In the genomic region with DNA sequence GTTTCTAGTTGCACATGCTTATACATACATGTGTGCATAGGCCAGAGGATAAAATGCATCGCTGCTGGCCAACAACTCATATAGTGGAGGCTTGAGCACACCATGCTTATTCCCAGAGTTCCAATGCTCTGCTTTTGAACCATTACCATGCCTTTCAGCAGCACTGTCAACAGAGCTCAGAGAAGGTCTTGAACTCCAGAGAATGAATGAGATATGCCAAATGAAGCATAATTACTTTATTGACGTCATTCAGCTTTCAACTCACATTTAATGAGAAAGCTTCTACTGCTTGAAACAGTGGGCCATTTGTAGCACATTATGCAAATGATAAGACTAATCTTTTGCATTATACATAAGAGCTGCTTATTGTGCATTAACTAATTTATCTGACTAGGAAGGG, we compare ENCODE assay signal across 16 cellular contexts.
DNase-seq lines count a peak whose midpoint lies in the region; ATAC-seq and TF ChIP-seq lines count a peak whose summit lies in the region.
"Had no signal": no experiment of that assay in that cellular context is flagged by ENCODE, and none has a peak within 500 bp of the region (broad histone marks: within the 10 kb centered on the region; RNA-seq: fewer than 3 reads in every experiment).

No MANE protein-coding gene starts in this region.

- no peak for ATAC-seq in activated naive CD4-positive, alpha-beta T cell treated with anti-CD3 and anti-CD28 coated beads, Interleukin-2, amount 50 U/mL, for 72 hours
- no peak for ATAC-seq in WTC11

- no peaks in the 10 kb centered on the region for H3K9me3 ChIP-seq in neural progenitor cell (ENCODE audit: low read depth)
- H3K9me3 ChIP-seq: BLaER1, SJSA1 had no signal

- H3K4me1 Mint-ChIP-seq in neural progenitor cell (peaks cover 66% of the 10 kb centered on the region), WTC11 (peaks cover 25% of the 10 kb centered on the region)

- no peaks in the 10 kb centered on the region for H3K79me2 ChIP-seq in neural progenitor cell (ENCODE audit: low read depth)

- H3K36me3 Mint-ChIP-seq in neural progenitor cell: peaks cover 4% of the 10 kb centered on the region
- H3K36me3 Mint-ChIP-seq in activated naive CD4-positive, alpha-beta T cell treated with anti-CD3 and anti-CD28 coated beads, Interleukin-2, amount 50 U/mL, for 72 hours: peaks cover 0 to 1% of the 10 kb centered on the region in 2 donors
- H3K36me3 Mint-ChIP-seq in WTC11: peaks cover 11% of the 10 kb centered on the region

- no peak overlapping the region for H3K9ac ChIP-seq in neural progenitor cell
- H3K9ac ChIP-seq: BLaER1 had no signal

- H3K27me3 Mint-ChIP-seq in neural progenitor cell (ENCODE audit: insufficient read depth, low read depth): peaks cover 11% of the 10 kb centered on the region
- H3K27me3 Mint-ChIP-seq in WTC11 (ENCODE audit: low read depth): no peaks in the 10 kb centered on the region

- no peak overlapping the region for H3K4me3 ChIP-seq in neural progenitor cell
- H3K4me3 ChIP-seq: BLaER1, SJSA1 had no signal

- no peak overlapping the region for H3K4me2 ChIP-seq in neural progenitor cell
- H3K4me2 ChIP-seq: BLaER1 had no signal

- no peak overlapping the region for H3K27ac ChIP-seq in neural progenitor cell
- H3K27ac ChIP-seq: BLaER1, RWPE1, SJSA1 had no signal

- peaks cover 45% of the 10 kb centered on the region for H3K4me1 ChIP-seq in neural progenitor cell
- H3K4me1 ChIP-seq: BLaER1, SJSA1 had no signal

- no peaks in the 10 kb centered on the region for H4K20me1 ChIP-seq in neural progenitor cell (ENCODE audit: low read depth)
- H4K20me1 ChIP-seq: BLaER1 had no signal

- H3K27ac Mint-ChIP-seq in neural progenitor cell (peak overlapping the region; percentile 64), WTC11 (no peak overlapping the region)
- H3K27ac Mint-ChIP-seq in activated naive CD4-positive, alpha-beta T cell treated with anti-CD3 and anti-CD28 coated beads, Interleukin-2, amount 50 U/mL, for 72 hours: no peak overlapping the region

- no peak for TF ChIP-seq CTCF in neural progenitor cell (IDR thresholded peaks at IDR 0.05)
- TF ChIP-seq CTCF in WTC11 (IDR thresholded peaks at IDR 0.05): no peak

- DNase-seq in COLO829 (ENCODE audit: low spot score): peak; percentile 56
- peak; percentile 68 for DNase-seq in NCI-H1436 (lab: John Stamatoyannopoulos, UW)
- peak; percentile 46 for DNase-seq in astrocyte of the hippocampus (ENCODE audit: low read depth, low spot score)
- DNase-seq in neural progenitor cell (ENCODE audit: low spot score): no peak
- no peak for DNase-seq in central memory CD4-positive, alpha-beta T cell
- no peak for DNase-seq in activated naive CD4-positive, alpha-beta T cell treated with anti-CD3 and anti-CD28 coated beads, Interleukin-2, amount 50 U/mL, for 72 hours (ENCODE audit: low spot score in 2 of 2)
- DNase-seq in WTC11 (ENCODE audit: low spot score): no peak
- no peak for DNase-seq in AG08395 (ENCODE audit: low spot score)
- DNase-seq: DMS53, IMR-90, Kasumi-1, NCI-H1417 treated with DMSO at 0.1 percent for 48 hours, NCI-H446 had no signal

- peaks cover 25% of the 10 kb centered on the region for H3F3A ChIP-seq in neural progenitor cell (ENCODE audit: low read depth)

- H3K4me3 Mint-ChIP-seq in neural progenitor cell (no peak overlapping the region), WTC11 (no peak overlapping the region)

- H3K36me3 ChIP-seq in neural progenitor cell: no peaks in the 10 kb centered on the region
- H3K36me3 ChIP-seq: BLaER1, SJSA1 had no signal

- CTCF ChIA-PET in WTC11 (lab: Charles Lee): no interaction called here

- no peak overlapping the region for H2AFZ ChIP-seq in neural progenitor cell (replicated peaks)

- no peaks in the 10 kb centered on the region for H3K27me3 ChIP-seq in neural progenitor cell
- H3K27me3 ChIP-seq: BLaER1, SJSA1 had no signal

- peaks cover 6% of the 10 kb centered on the region for H3K9me3 Mint-ChIP-seq in neural progenitor cell
- H3K9me3 Mint-ChIP-seq in activated naive CD4-positive, alpha-beta T cell treated with anti-CD3 and anti-CD28 coated beads, Interleukin-2, amount 50 U/mL, for 72 hours: peaks cover 18 to 24% of the 10 kb centered on the region in 2 donors
- peaks cover 12% of the 10 kb centered on the region for H3K9me3 Mint-ChIP-seq in WTC11

- POLR2A ChIA-PET in WTC11 (lab: Charles Lee): no interaction called here

TF ChIP-seq in WTC11, 78 proteins besides CTCF, POLR2A, EP300 and RAD21 (continues in another document):
- TF ChIP-seq AR (CRISPR knock-in tag; IDR thresholded peaks at IDR 0.05) (no peak), MLX (CRISPR knock-in tag; IDR thresholded peaks at IDR 0.05) (no peak), ZSCAN18 (CRISPR knock-in tag; IDR thresholded peaks at IDR 0.05) (no peak), ZNF138 (CRISPR knock-in tag; conservative IDR thresholded peaks at IDR 0.05) (no peak)
- TF ChIP-seq, protein P1, sequence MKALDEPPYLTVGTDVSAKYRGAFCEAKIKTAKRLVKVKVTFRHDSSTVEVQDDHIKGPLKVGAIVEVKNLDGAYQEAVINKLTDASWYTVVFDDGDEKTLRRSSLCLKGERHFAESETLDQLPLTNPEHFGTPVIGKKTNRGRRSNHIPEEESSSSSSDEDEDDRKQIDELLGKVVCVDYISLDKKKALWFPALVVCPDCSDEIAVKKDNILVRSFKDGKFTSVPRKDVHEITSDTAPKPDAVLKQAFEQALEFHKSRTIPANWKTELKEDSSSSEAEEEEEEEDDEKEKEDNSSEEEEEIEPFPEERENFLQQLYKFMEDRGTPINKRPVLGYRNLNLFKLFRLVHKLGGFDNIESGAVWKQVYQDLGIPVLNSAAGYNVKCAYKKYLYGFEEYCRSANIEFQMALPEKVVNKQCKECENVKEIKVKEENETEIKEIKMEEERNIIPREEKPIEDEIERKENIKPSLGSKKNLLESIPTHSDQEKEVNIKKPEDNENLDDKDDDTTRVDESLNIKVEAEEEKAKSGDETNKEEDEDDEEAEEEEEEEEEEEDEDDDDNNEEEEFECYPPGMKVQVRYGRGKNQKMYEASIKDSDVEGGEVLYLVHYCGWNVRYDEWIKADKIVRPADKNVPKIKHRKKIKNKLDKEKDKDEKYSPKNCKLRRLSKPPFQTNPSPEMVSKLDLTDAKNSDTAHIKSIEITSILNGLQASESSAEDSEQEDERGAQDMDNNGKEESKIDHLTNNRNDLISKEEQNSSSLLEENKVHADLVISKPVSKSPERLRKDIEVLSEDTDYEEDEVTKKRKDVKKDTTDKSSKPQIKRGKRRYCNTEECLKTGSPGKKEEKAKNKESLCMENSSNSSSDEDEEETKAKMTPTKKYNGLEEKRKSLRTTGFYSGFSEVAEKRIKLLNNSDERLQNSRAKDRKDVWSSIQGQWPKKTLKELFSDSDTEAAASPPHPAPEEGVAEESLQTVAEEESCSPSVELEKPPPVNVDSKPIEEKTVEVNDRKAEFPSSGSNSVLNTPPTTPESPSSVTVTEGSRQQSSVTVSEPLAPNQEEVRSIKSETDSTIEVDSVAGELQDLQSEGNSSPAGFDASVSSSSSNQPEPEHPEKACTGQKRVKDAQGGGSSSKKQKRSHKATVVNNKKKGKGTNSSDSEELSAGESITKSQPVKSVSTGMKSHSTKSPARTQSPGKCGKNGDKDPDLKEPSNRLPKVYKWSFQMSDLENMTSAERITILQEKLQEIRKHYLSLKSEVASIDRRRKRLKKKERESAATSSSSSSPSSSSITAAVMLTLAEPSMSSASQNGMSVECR (CRISPR knock-in tag; IDR thresholded peaks at IDR 0.05; ENCODE audit: borderline replicate concordance): no peak

Comparison
In these comparisons a context has a peak if more than half of its experiments do, and no peak if none do; other contexts are left out.
1. DNase-seq: peak in COLO829 (single experiment), NCI-H1436 (single experiment) and astrocyte of the hippocampus (single experiment); none in neural progenitor cell (single experiment), central memory CD4-positive, alpha-beta T cell (single experiment), activated naive CD4-positive, alpha-beta T cell treated with anti-CD3 and anti-CD28 coated beads, Interleukin-2, amount 50 U/mL, for 72 hours (0 of 2), WTC11 (single experiment) and AG08395 (single experiment).